12 cellular contexts compared by ENCODE assay signal in the genomic region with DNA sequence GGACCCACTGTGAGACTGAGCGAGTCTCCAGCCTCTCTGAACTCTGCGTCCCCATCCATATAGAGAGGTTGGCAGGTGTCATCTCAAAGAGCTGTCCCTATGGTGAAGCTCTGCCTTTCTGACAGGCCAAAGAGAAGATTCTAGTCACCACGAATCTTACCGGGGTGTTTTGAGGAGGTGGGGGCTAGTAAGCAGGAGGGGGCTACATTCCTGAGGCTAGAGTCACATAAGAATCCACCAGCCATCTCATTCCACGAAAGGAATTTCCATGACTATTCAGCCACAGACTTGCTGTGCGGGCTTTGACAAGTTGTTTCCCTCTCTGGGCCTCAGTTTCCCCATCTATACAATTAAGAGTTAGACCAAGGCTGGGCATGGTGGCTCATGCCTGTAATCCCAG. TPM values are rescaled to one million over a fixed set of nuclear protein-coding genes. Genes with fewer than 3 reads are reported as not detected.
DNase-seq lines count a peak whose midpoint lies in the region; ATAC-seq and TF ChIP-seq lines count a peak whose summit lies in the region.
"Had no signal": no experiment of that assay in that cellular context is flagged by ENCODE, and none has a peak within 500 bp of the region (broad histone marks: within the 10 kb centered on the region; RNA-seq: fewer than 3 reads in every experiment).

No MANE protein-coding gene starts in this region.

- 71% methylated on average over 6 of the region's 6 CpGs for WGBS in heart right ventricle, 2 donors
- WGBS in esophagus, 2 donors, result 62 to 67% methylated on average over 6 of the region's 6 CpGs
- 19 to 20% methylated on average over 6 of the region's 6 CpGs for WGBS in aorta, 2 donors

- H3K27me3 Mint-ChIP-seq in neural crest cell (ENCODE audit: low read depth), result no peaks in the 10 kb centered on the region
- peaks cover 15% of the 10 kb centered on the region for H3K27me3 Mint-ChIP-seq in activated naive CD4-positive, alpha-beta T cell treated with anti-CD3 and anti-CD28 coated beads, Interleukin-2, amount 10 ng/mL, durations not matched to agents 7 days and 5 days

- no peak for TF ChIP-seq CTCF in heart right ventricle (IDR thresholded peaks at IDR 0.05)
- no peak for TF ChIP-seq CTCF in neural crest cell (conservative IDR thresholded peaks at IDR 0.05)

- intact Hi-C loops in heart right ventricle (cut with DNase I) (loop anchor here in 4 of 10 donors (10.0 kb wide), 2 partner anchors 215 to 295 kb away; a partner anchor contains a TSS), Right ventricle myocardium superior (cut with DNase I) (loop anchor here (10.0 kb wide), 1 partner anchor 295 kb away; no protein-coding TSS in a partner anchor), aorta (cut with DNase I) (loop anchor here in 1 of 2 donors (2.0 to 5.0 kb wide), 2 partner anchors 15 to 883 kb away; a partner anchor contains a TSS)

- H3K9me3 ChIP-seq in heart right ventricle, result no peaks in the 10 kb centered on the region
- no peaks in the 10 kb centered on the region for H3K9me3 ChIP-seq in esophagus (ENCODE audit: control insufficient read depth in 2 of 2, insufficient read depth in 1 of 2, low read depth in 1 of 2, low read length in 1 of 2)
- no peaks in the 10 kb centered on the region for H3K9me3 ChIP-seq in aorta (ENCODE audit: control insufficient read depth, low read length)

- H3K36me3 ChIP-seq in heart right ventricle, result peaks cover 0 to 25% (median 0%) of the 10 kb centered on the region in 9 donors
- no peaks in the 10 kb centered on the region for H3K36me3 ChIP-seq in esophagus (ENCODE audit: control insufficient read depth in 2 of 2, insufficient read depth in 2 of 2, low read length in 1 of 2)
- H3K36me3 ChIP-seq in aorta (ENCODE audit: control insufficient read depth in 1 of 2, insufficient read depth in 2 of 2, low read length in 1 of 2), result no peaks in the 10 kb centered on the region

- H3K36me3 Mint-ChIP-seq in neural crest cell (ENCODE audit: low read depth), result no peaks in the 10 kb centered on the region
- H3K36me3 Mint-ChIP-seq in activated naive CD4-positive, alpha-beta T cell treated with anti-CD3 and anti-CD28 coated beads, Interleukin-2, amount 10 ng/mL, durations not matched to agents 7 days and 5 days, result no peaks in the 10 kb centered on the region

- no peaks in the 10 kb centered on the region for H3K9me3 Mint-ChIP-seq in neural crest cell
- H3K9me3 Mint-ChIP-seq in activated naive CD4-positive, alpha-beta T cell treated with anti-CD3 and anti-CD28 coated beads, Interleukin-2, amount 10 ng/mL, durations not matched to agents 7 days and 5 days, result no peaks in the 10 kb centered on the region

- H3K4me1 ChIP-seq in heart right ventricle, result peaks cover 47 to 100% (median 82%) of the 10 kb centered on the region in 9 donors
- peaks cover 3 to 25% of the 10 kb centered on the region in 2 donors for H3K4me1 ChIP-seq in esophagus (ENCODE audit: control insufficient read depth in 2 of 2, insufficient read depth in 2 of 2, low read length in 1 of 2)
- H3K4me1 ChIP-seq in aorta (ENCODE audit: control insufficient read depth in 1 of 2, insufficient read depth in 2 of 2, low read length in 2 of 2), result peaks cover 2 to 5% of the 10 kb centered on the region in 2 donors

- DNase-seq in heart right ventricle (no peak), Right ventricle myocardium superior (no peak), neural crest cell (ENCODE audit: low read depth, low spot score) (no peak), aorta (no peak), NCI-H524 treated with DMSO at 0.1 percent for 48 hours (lab: John Stamatoyannopoulos, UW) (no peak)
- DNase-seq in activated CD4-positive, alpha-beta T cell treated with anti-CD3 and anti-CD28 coated beads for 4 hours, result no peak
- DNase-seq in activated naive CD4-positive, alpha-beta T cell treated with anti-CD3 and anti-CD28 coated beads, Interleukin-2, amount 10 ng/mL, durations not matched to agents 7 days and 5 days, result no peak
- DNase-seq: effector CD4-positive, alpha-beta T cell; NCI-H1930 had no signal

- CTCF ChIA-PET in activated naive CD4-positive, alpha-beta T cell treated with anti-CD3 and anti-CD28 coated beads, Interleukin-2, amount 10 ng/mL, durations not matched to agents 7 days and 5 days (lab: Charles Lee), result no interaction called here

- peak overlapping the region; percentile 78 to 92 (median 85) for H3K27ac ChIP-seq in heart right ventricle
- peak overlapping the region; percentile 66 to 71 for H3K27ac ChIP-seq in esophagus (ENCODE audit: low read depth in 2 of 2, low read length in 1 of 2)
- H3K27ac ChIP-seq in aorta (ENCODE audit: low read depth in 1 of 2, low read length in 2 of 2), result peak overlapping the region; percentile 78 to 94
- H3K27ac ChIP-seq: SK-N-MC had no signal

- H3K4me1 Mint-ChIP-seq in neural crest cell, result peaks cover 68% of the 10 kb centered on the region
- no peaks in the 10 kb centered on the region for H3K4me1 Mint-ChIP-seq in activated naive CD4-positive, alpha-beta T cell treated with anti-CD3 and anti-CD28 coated beads, Interleukin-2, amount 10 ng/mL, durations not matched to agents 7 days and 5 days

- peak overlapping the region; percentile 40 for H3K4me3 Mint-ChIP-seq in neural crest cell
- no peak overlapping the region for H3K4me3 Mint-ChIP-seq in activated naive CD4-positive, alpha-beta T cell treated with anti-CD3 and anti-CD28 coated beads, Interleukin-2, amount 10 ng/mL, durations not matched to agents 7 days and 5 days

- H3K4me3 ChIP-seq in heart right ventricle (peak overlapping the region in 2 of 10 donors; percentile 5 to 11), esophagus (ENCODE audit: low read depth in 1 of 2, low read length in 2 of 2) (no peak overlapping the region), aorta (ENCODE audit: low read length in 2 of 2) (no peak overlapping the region)
- H3K4me3 ChIP-seq: SK-N-MC had no signal

- ATAC-seq in heart right ventricle, result no peak
- no peak for ATAC-seq in Right ventricle myocardium superior (ENCODE audit: poor library complexity)
- no peak for ATAC-seq in aorta (ENCODE audit: low FRiP score)

- H3K27me3 ChIP-seq in heart right ventricle (no peaks in the 10 kb centered on the region), esophagus (ENCODE audit: control insufficient read depth in 1 of 2, insufficient read depth in 2 of 2, low read length in 2 of 2) (no peaks in the 10 kb centered on the region), aorta (ENCODE audit: control insufficient read depth in 1 of 2, insufficient read depth in 2 of 2, low read length in 1 of 2) (no peaks in the 10 kb centered on the region)

- no peak overlapping the region for H3K27ac Mint-ChIP-seq in neural crest cell (ENCODE audit: unreplicated experiment)
- H3K27ac Mint-ChIP-seq in activated naive CD4-positive, alpha-beta T cell treated with anti-CD3 and anti-CD28 coated beads, Interleukin-2, amount 10 ng/mL, durations not matched to agents 7 days and 5 days, result no peak overlapping the region

RNA-seq across cellular contexts. Expression of a gene that starts 16.3 kb away (rescaled TPM):
- total RNA-seq in heart right ventricle (100 to 1,000 TPM in 1 of 10 donors, 10 to 100 TPM in 9; 15.5 to 101 (median 35.9) TPM), Right ventricle myocardium superior (47.0 TPM), neural crest cell (10.8 and 15.3 TPM in 2 replicates), aorta (100 to 1,000 TPM; 217 to 360 TPM)
- polyA plus RNA-seq in heart right ventricle (10 to 100 TPM; 49.1 to 54.3 TPM), esophagus (1 to 10 TPM; 7.9 to 9.6 TPM), aorta (100 to 1,000 TPM in 1 of 2 donors, 10 to 100 TPM in 1; 44.0 to 353 TPM)

RNA-seq across cellular contexts. Expression of a gene that starts 27.2 kb away (rescaled TPM):
- total RNA-seq in heart right ventricle, result under 1 TPM in 1 of 10 donors, not detected in 9; 0.32 TPM
- polyA plus RNA-seq in heart right ventricle, result under 1 TPM in 1 of 2 donors, not detected in 1; 0.13 TPM
- not detected for total RNA-seq in Right ventricle myocardium superior
- under 1 TPM in 1 of 2 donors, not detected in 1; 0.08 TPM for polyA plus RNA-seq in esophagus
- total RNA-seq in neural crest cell, result not detected in 2 replicates
- total RNA-seq in aorta, result not detected
- 10 to 100 TPM in 1 of 2 donors, under 1 TPM in 1; 0.69 to 30.2 TPM for polyA plus RNA-seq in aorta
- total RNA-seq: lower leg skin had no signal

RNA-seq across cellular contexts. Expression of a gene that starts 50.5 kb away (rescaled TPM):
- total RNA-seq in heart right ventricle (not detected), Right ventricle myocardium superior (not detected), neural crest cell (not detected in 2 replicates), aorta (not detected)
- polyA plus RNA-seq in heart right ventricle (not detected), esophagus (not detected), aorta (under 1 TPM; 0.25 to 0.41 TPM)

RNA-seq across cellular contexts. Expression of a gene that starts 53.0 kb away (rescaled TPM):
- total RNA-seq in heart right ventricle (10 to 100 TPM in 7 of 10 donors, 1 to 10 TPM in 3; 6.8 to 83.9 (median 11.2) TPM), Right ventricle myocardium superior (19.5 TPM), neural crest cell (not detected in 2 replicates), aorta (100 to 1,000 TPM in 1 of 2 donors, 10 to 100 TPM in 1; 35.3 to 125 TPM)
- polyA plus RNA-seq in heart right ventricle (1 to 10 TPM; 4.8 to 6.4 TPM), esophagus (1 to 10 TPM; 2.0 to 4.9 TPM), aorta (10 to 100 TPM in 1 of 2 donors, 1 to 10 TPM in 1; 3.4 to 15.0 TPM)
